ENCODE assay signal across 8 cellular contexts in genomic region chr3:127574880-127575878, GRCh38. TPM values are rescaled to one million over a fixed set of nuclear protein-coding genes. Genes with fewer than 3 reads are reported as not detected.
DNase-seq lines count a peak whose midpoint lies in the region; ATAC-seq, FAIRE-seq and TF ChIP-seq lines count a peak whose summit lies in the region.

No MANE protein-coding gene starts in this region.

- TF ChIP-seq CTCF in DND-41 (IDR thresholded peaks at IDR 0.05; ENCODE audit: borderline replicate concordance, extremely low read depth, low read length, poor library complexity, severe bottlenecking) (peak; percentile 99), GM23338 (conservative IDR thresholded peaks at IDR 0.05; ENCODE audit: low read depth in 2 of 2) (peak; percentile 80 to 86), LNCAP (IDR thresholded peaks at IDR 0.05) (peak; percentile 99), esophagus muscularis mucosa (IDR thresholded peaks at IDR 0.05) (peak in 2 of 3 experiments; percentile 97 to 98), nephron (IDR thresholded peaks at IDR 0.05; ENCODE audit: unreplicated experiment in 3 of 3) (peak; percentile 94 to 96 (median 96))

- peak overlapping the region; percentile 31 for H3K4me2 ChIP-seq in DND-41 (ENCODE audit: insufficient read depth, low read length)
- no peak overlapping the region for H3K4me2 ChIP-seq in GM23338

- peaks cover 8% of the 10 kb centered on the region for H3K4me1 ChIP-seq in DND-41 (ENCODE audit: insufficient read depth, low read length)
- no peaks in the 10 kb centered on the region for H3K4me1 ChIP-seq in GM23338 (ENCODE audit: insufficient read depth)
- peaks cover 6 to 40% (median 14%) of the 10 kb centered on the region in 4 donors for H3K4me1 ChIP-seq in esophagus muscularis mucosa

- H3K36me3 ChIP-seq in DND-41 (ENCODE audit: insufficient read depth, low read length) (peaks cover 70% of the 10 kb centered on the region), GM23338 (ENCODE audit: insufficient read depth) (no peaks in the 10 kb centered on the region), esophagus muscularis mucosa (peaks cover 27 to 94% (median 80%) of the 10 kb centered on the region in 4 donors)

- H3K79me2 ChIP-seq in DND-41 (ENCODE audit: insufficient read depth, low read length) = peaks cover 4% of the 10 kb centered on the region; the same call in 1 of the 2 replicates
- H3K79me2 ChIP-seq in GM23338 (replicated peaks; ENCODE audit: insufficient read depth) = no peaks in the 10 kb centered on the region

- peak; percentile 51 for FAIRE-seq in RCC 7860 (lab: Jason Lieb, UNC)

- peaks cover 14% of the 10 kb centered on the region for H3K27me3 Mint-ChIP-seq in GM23338 (ENCODE audit: insufficient read depth, low read depth, poor library complexity)
- H3K27me3 Mint-ChIP-seq in activated T-cell treated with anti-CD3 and anti-CD28 coated beads, Interleukin-2, amount 50 U/mL, for 4 hours (ENCODE audit: low read depth) = no peaks in the 10 kb centered on the region
- no peaks in the 10 kb centered on the region for H3K27me3 Mint-ChIP-seq in nephron (ENCODE audit: low read depth)

- intact Hi-C loops in esophagus muscularis mucosa (cut with DNase I) = loop anchor here (10.0 kb wide), 1 partner anchor 260 kb away; no protein-coding TSS in a partner anchor

- H3K27me3 ChIP-seq in DND-41 (ENCODE audit: insufficient read depth, low read length, poor library complexity) (no peaks in the 10 kb centered on the region), GM23338 (ENCODE audit: insufficient read depth) (no peaks in the 10 kb centered on the region), esophagus muscularis mucosa (no peaks in the 10 kb centered on the region)

- H3F3A ChIP-seq in GM23338 (replicated peaks; ENCODE audit: low read depth) = no peaks in the 10 kb centered on the region

- TF ChIP-seq POLR2A in esophagus muscularis mucosa (IDR thresholded peaks at IDR 0.05; ENCODE audit: low read depth) = no peak

- H3K36me3 Mint-ChIP-seq in GM23338 (ENCODE audit: low read depth) (peaks cover 16% of the 10 kb centered on the region), nephron (ENCODE audit: low read depth) (peaks cover 34% of the 10 kb centered on the region)
- peaks cover 12% of the 10 kb centered on the region for H3K36me3 Mint-ChIP-seq in activated T-cell treated with anti-CD3 and anti-CD28 coated beads, Interleukin-2, amount 50 U/mL, for 4 hours (ENCODE audit: insufficient read depth)

- no peaks in the 10 kb centered on the region for H3K4me1 Mint-ChIP-seq in GM23338
- H3K4me1 Mint-ChIP-seq in activated T-cell treated with anti-CD3 and anti-CD28 coated beads, Interleukin-2, amount 50 U/mL, for 4 hours (ENCODE audit: low read depth) = peaks cover 7% of the 10 kb centered on the region
- H3K4me1 Mint-ChIP-seq in nephron = peaks cover 5% of the 10 kb centered on the region

- H3K27ac ChIP-seq in DND-41 (ENCODE audit: low read length) (no peak overlapping the region), GM23338 (ENCODE audit: low read depth) (no peak overlapping the region), esophagus muscularis mucosa (replicated peaks in 1 of 4) (peak overlapping the region in 1 of 4 donors; percentile 43)

- H3K27ac Mint-ChIP-seq in GM23338 = no peak overlapping the region
- H3K27ac Mint-ChIP-seq in nephron = peak overlapping the region in 1 of 3 experiments; percentile 24

- no peak overlapping the region; the same call in 1 of the 2 replicates for H3K9ac ChIP-seq in DND-41 (ENCODE audit: low read depth, low read length)

- H3K4me3 ChIP-seq in DND-41 (ENCODE audit: low read depth in 1 of 2, low read length in 2 of 2) = no peak overlapping the region
- no peak overlapping the region for H3K4me3 ChIP-seq in GM23338
- H3K4me3 ChIP-seq in esophagus muscularis mucosa = no peak overlapping the region

- H3K9me3 Mint-ChIP-seq in GM23338 (no peaks in the 10 kb centered on the region; the same call in 2 of the 3 replicates), nephron (no peaks in the 10 kb centered on the region)
- H3K9me3 Mint-ChIP-seq in activated T-cell treated with anti-CD3 and anti-CD28 coated beads, Interleukin-2, amount 50 U/mL, for 4 hours = no peaks in the 10 kb centered on the region

- H3K9me3 ChIP-seq in DND-41 (ENCODE audit: insufficient read depth, low read length, severe bottlenecking) (no peaks in the 10 kb centered on the region), esophagus muscularis mucosa (no peaks in the 10 kb centered on the region)

- no peaks in the 10 kb centered on the region for H3K9me2 ChIP-seq in GM23338 (ENCODE audit: insufficient read depth)

- WGBS in esophagus muscularis mucosa = 60% methylated on average over 24 of the region's 46 CpGs

- peak; percentile 90 for DNase-seq in DND-41
- peak; percentile 87 for DNase-seq in GM23338 (ENCODE audit: low spot score)
- DNase-seq in RCC 7860 (ENCODE audit: low spot score) = peak; percentile 82
- DNase-seq in activated T-cell treated with anti-CD3 and anti-CD28 coated beads, Interleukin-2, amount 50 U/mL, for 4 hours = peak; percentile 80
- peak; percentile 97 for DNase-seq in esophagus muscularis mucosa (ENCODE audit: extremely low spot score)
- peak; percentile 72 to 87 (median 76) for DNase-seq in stimulated activated naive CD4-positive, alpha-beta T cell (lab: John Stamatoyannopoulos, UW)

- H2AFZ ChIP-seq in DND-41 (ENCODE audit: low read depth, low read length) (no peak overlapping the region), GM23338 (no peak overlapping the region)

- H4K20me1 ChIP-seq in DND-41 (ENCODE audit: insufficient read depth, low read length) (peaks cover 50% of the 10 kb centered on the region), GM23338 (replicated peaks; ENCODE audit: insufficient read depth) (peaks cover 8% of the 10 kb centered on the region; the same call in 1 of the 2 replicates)

- TF ChIP-seq EP300 in esophagus muscularis mucosa (IDR thresholded peaks at IDR 0.05) = no peak

- ATAC-seq in DND-41 (ENCODE audit: insufficient read depth, low read depth) (peak; percentile 94), GM23338 (peak; percentile 92)
- peak; percentile 94 to 97 for ATAC-seq in activated T-cell treated with anti-CD3 and anti-CD28 coated beads, Interleukin-2, amount 50 U/mL, for 4 hours

- H3K4me3 Mint-ChIP-seq in GM23338 (peak overlapping the region; percentile 30; the same call in 1 of the 3 replicates), nephron (no peak overlapping the region)
- no peak overlapping the region for H3K4me3 Mint-ChIP-seq in activated T-cell treated with anti-CD3 and anti-CD28 coated beads, Interleukin-2, amount 50 U/mL, for 4 hours

RNA-seq across cellular contexts. Expression of gene TPRA1, which starts 15.4 kb away (rescaled TPM):
- total RNA-seq in GM23338 (2014; rRNA removed; shearing (Covaris generic)) = 24.1 and 30.4 TPM in 2 replicates
- 16.7 and 19.4 TPM in 2 replicates for polyA plus RNA-seq in GM23338 (2016; fragmentation: Nextera tagmentation; extraction: Ambion mirVana)
- total RNA-seq in activated T-cell treated with anti-CD3 and anti-CD28 coated beads, Interleukin-2, amount 50 U/mL, for 4 hours = 10 to 100 TPM; 37.8 to 39.2 (median 38.9) TPM
- 10 to 100 TPM; 19.9 to 43.1 (median 33.1) TPM for total RNA-seq in esophagus muscularis mucosa

RNA-seq across cellular contexts. Expression of gene MCM2, which starts 23.0 kb away (rescaled TPM):
- 184 and 235 TPM in 2 replicates for total RNA-seq in GM23338 (2014; rRNA removed; shearing (Covaris generic))
- 27.4 and 32.8 TPM in 2 replicates for polyA plus RNA-seq in GM23338 (2016; fragmentation: Nextera tagmentation; extraction: Ambion mirVana)
- total RNA-seq in activated T-cell treated with anti-CD3 and anti-CD28 coated beads, Interleukin-2, amount 50 U/mL, for 4 hours = 100 to 1,000 TPM; 284 to 362 (median 320) TPM
- 1 to 10 TPM; 1.2 to 6.4 (median 3.1) TPM for total RNA-seq in esophagus muscularis mucosa

RNA-seq across cellular contexts. Expression of gene PODXL2, which starts 53.8 kb away (rescaled TPM):
- 51.0 and 57.6 TPM in 2 replicates for total RNA-seq in GM23338 (2014; rRNA removed; shearing (Covaris generic))
- 18.4 and 19.1 TPM in 2 replicates for polyA plus RNA-seq in GM23338 (2016; fragmentation: Nextera tagmentation; extraction: Ambion mirVana)
- 1 to 10 TPM; 3.4 to 5.9 (median 4.3) TPM for total RNA-seq in activated T-cell treated with anti-CD3 and anti-CD28 coated beads, Interleukin-2, amount 50 U/mL, for 4 hours
- total RNA-seq in esophagus muscularis mucosa = 1 to 10 TPM; 1.7 to 3.1 (median 2.5) TPM

Comparison
In these comparisons a context has a peak if more than half of its experiments do, and no peak if none do; other contexts are left out.
1. RNA of gene MCM2, which starts 23.0 kb away (total RNA-seq): 284 to 362 TPM in activated T-cell treated with anti-CD3 and anti-CD28 coated beads, Interleukin-2, amount 50 U/mL, for 4 hours and 184 to 235 TPM in GM23338; 1.2 to 6.4 TPM in esophagus muscularis mucosa; every median in the first group is over 10 times any median in the second.
2. Peak in every context shown above with its lines, with median percentiles within 50 percentile points of each other: ATAC-seq, DNase-seq and CTCF ChIP-seq.